8 cellular contexts compared by ENCODE assay signal in genomic region chr15:31387483-31388118, GRCh38.
DNase-seq lines count a peak whose midpoint lies in the region; ATAC-seq and TF ChIP-seq lines count a peak whose summit lies in the region.

No MANE protein-coding gene starts in this region.

- TF ChIP-seq CTCF in MCF 10A (IDR thresholded peaks at IDR 0.05; ENCODE audit: unreplicated experiment) (no peak), natural killer cell (IDR thresholded peaks at IDR 0.05) (no peak)

- CTCF ChIA-PET in MCF 10A (lab: Yijun Ruan, JAX), result interaction anchor here (0.8 to 1.1 kb wide), 2 partner anchors 22 to 103 kb away, joined by 3 read pairs; no protein-coding TSS in a partner anchor

- H3K27ac Mint-ChIP-seq in MCF 10A (ENCODE audit: low read depth, unreplicated experiment), result peak overlapping the region; percentile 86
- peak overlapping the region; percentile 89 to 94 for H3K27ac Mint-ChIP-seq in natural killer cell

- H3K9me3 Mint-ChIP-seq in MCF 10A (ENCODE audit: unreplicated experiment) (peaks cover 6% of the 10 kb centered on the region), natural killer cell (peaks cover 0 to 2% of the 10 kb centered on the region in 2 donors)

- peak; percentile 43 to 61 (median 53) for ATAC-seq in natural killer cell
- no peak for ATAC-seq in HG03460 (IDR thresholded peaks at IDR 0.05; ENCODE audit: unreplicated experiment)
- no peak for ATAC-seq in GM18873 (IDR thresholded peaks at IDR 0.05; ENCODE audit: low FRiP score, unreplicated experiment)
- no peak for ATAC-seq in GM21528 (IDR thresholded peaks at IDR 0.05; ENCODE audit: low FRiP score, unreplicated experiment)

- H3K36me3 Mint-ChIP-seq in MCF 10A (ENCODE audit: insufficient read depth, unreplicated experiment) (peaks cover 9% of the 10 kb centered on the region), natural killer cell (no peaks in the 10 kb centered on the region)

- H3K4me1 Mint-ChIP-seq in MCF 10A (ENCODE audit: insufficient read depth, unreplicated experiment), result peaks cover 20% of the 10 kb centered on the region
- H3K4me1 Mint-ChIP-seq in natural killer cell, result peaks cover 77 to 79% of the 10 kb centered on the region in 2 donors

- DNase-seq in DMS79 treated with DMSO at 0.1 percent for 48 hours (lab: John Stamatoyannopoulos, UW) (peak; percentile 62), NCI-H345 treated with DMSO at 0.1 percent for 48 hours (lab: John Stamatoyannopoulos, UW; ENCODE audit: unreplicated experiment) (peak; percentile 49), MCF 10A (ENCODE audit: unreplicated experiment) (peak; percentile 51), natural killer cell (no peak), AML-193 (lab: John Stamatoyannopoulos, UW) (no peak)

- BruUV-seq in MCF 10A (replicated peaks; lab: Mats Ljungman, UMichigan), result no TSS peak

- H3K27me3 Mint-ChIP-seq in MCF 10A (ENCODE audit: insufficient read depth, unreplicated experiment), result no peaks in the 10 kb centered on the region
- no peaks in the 10 kb centered on the region for H3K27me3 Mint-ChIP-seq in natural killer cell (ENCODE audit: low read depth in 2 of 2)

- no peak overlapping the region for H3K4me3 Mint-ChIP-seq in MCF 10A (ENCODE audit: unreplicated experiment)
- peak overlapping the region; percentile 90 for H3K4me3 Mint-ChIP-seq in natural killer cell

- POLR2A ChIA-PET in MCF 10A (lab: Yijun Ruan, JAX), result interaction anchor here (0.7 to 1.3 kb wide), 2 partner anchors 10 to 59 kb away, joined by 3 read pairs; no protein-coding TSS in a partner anchor

- intact Hi-C loops in MCF 10A (cut with micrococcal nuclease), result no loop called here
- intact Hi-C loops in natural killer cell (cut with micrococcal nuclease), result loop anchor here (2.0 kb wide), 3 partner anchors 21 to 49 kb away; no protein-coding TSS in a partner anchor

Comparison
In these comparisons a context has a peak if more than half of its experiments do, and no peak if none do; other contexts are left out.
1. DNase-seq: peak in DMS79 treated with DMSO at 0.1 percent for 48 hours (single experiment), NCI-H345 treated with DMSO at 0.1 percent for 48 hours (single experiment) and MCF 10A (single experiment); none in natural killer cell (single experiment) and AML-193 (0 of 2).
2. ATAC-seq: peak in natural killer cell (3 of 3); none in HG03460 (single experiment), GM18873 (single experiment) and GM21528 (single experiment).